12 cellular contexts compared by ENCODE assay signal in the genomic region with DNA sequence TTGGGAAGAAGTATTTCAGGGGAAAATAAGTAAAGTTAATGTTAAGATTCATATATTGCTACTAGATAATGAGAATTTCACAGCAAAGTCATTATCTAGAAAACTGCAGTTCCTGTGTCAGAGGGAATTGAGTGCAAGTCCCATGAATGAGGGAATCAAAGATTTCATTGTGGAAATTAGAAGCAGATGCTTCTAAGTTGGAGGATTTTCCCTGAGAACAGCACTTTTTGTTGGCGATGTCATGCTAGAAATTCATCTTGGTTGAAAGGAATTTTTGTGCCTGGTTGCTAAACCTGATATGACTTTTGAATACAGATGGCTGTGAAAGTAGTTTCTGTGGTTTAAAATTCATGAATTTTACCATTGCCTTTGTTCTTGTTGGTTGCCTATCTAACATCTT. TPM values are rescaled to one million over a fixed set of nuclear protein-coding genes. Genes with fewer than 3 reads are reported as not detected.
DNase-seq lines count a peak whose midpoint lies in the region; ATAC-seq and TF ChIP-seq lines count a peak whose summit lies in the region.
"Had no signal": no experiment of that assay in that cellular context is flagged by ENCODE, and none has a peak within 500 bp of the region (broad histone marks: within the 10 kb centered on the region; RNA-seq: fewer than 3 reads in every experiment).

No MANE protein-coding gene starts in this region.

- intact Hi-C loops in mucosa of descending colon (cut with DNase I, micrococcal nuclease), result no loop called here

- H3K9me3 ChIP-seq in mucosa of descending colon, result no peaks in the 10 kb centered on the region

- in situ Hi-C loops in SK-MEL-5 (cut with HindIII; ENCODE audit: low pct_unique_long_range_greater_than_20kb, low sequenced_read_pairs), result no loop called here

- H3K9me3 Mint-ChIP-seq in nephron, result no peaks in the 10 kb centered on the region

- peaks cover 28% of the 10 kb centered on the region for H3K4me1 Mint-ChIP-seq in nephron

- no peak for ATAC-seq in mucosa of descending colon

- DNase-seq in AG20443 (ENCODE audit: low spot score) (peak; percentile 48), SK-MEL-5 (ENCODE audit: low read depth, low spot score) (peak; percentile 85), fibroblast of mammary gland (ENCODE audit: low read depth) (peak; percentile 84), RPMI8226 (no peak), A172 (ENCODE audit: low spot score) (no peak), mucosa of descending colon (no peak)
- no peak for DNase-seq in stimulated activated CD4-positive, alpha-beta T cell treated with anti-CD3 and anti-CD28 coated beads, Interleukin-2, amount 100 ng/mL, for 24 hours
- DNase-seq: activated effector memory CD4-positive, alpha-beta T cell treated with Interleukin-2 at 50 U/mL for 16 hours; dermis blood vessel endothelial cell; NCI-H1105 had no signal

- no peaks in the 10 kb centered on the region for H3K36me3 Mint-ChIP-seq in nephron (ENCODE audit: low read depth)

- H3K27ac Mint-ChIP-seq in nephron, result peak overlapping the region; percentile 77 to 82 (median 79)
- H3K27ac Mint-ChIP-seq: activated CD4-positive, alpha-beta T cell treated with anti-CD3 and anti-CD28 coated beads for 36 hours had no signal

- H3K4me3 ChIP-seq in fibroblast of mammary gland (ENCODE audit: control insufficient read depth, low read depth, low read length), result no peak overlapping the region
- H3K4me3 ChIP-seq in mucosa of descending colon, result no peak overlapping the region

- no peak overlapping the region for H3K4me3 Mint-ChIP-seq in nephron
- H3K4me3 Mint-ChIP-seq: activated CD4-positive, alpha-beta T cell treated with anti-CD3 and anti-CD28 coated beads for 36 hours had no signal

- no peaks in the 10 kb centered on the region for H3K27me3 Mint-ChIP-seq in nephron (ENCODE audit: low read depth)

- no peaks in the 10 kb centered on the region for H3K36me3 ChIP-seq in mucosa of descending colon (ENCODE audit: low read depth)

- no peak for TF ChIP-seq CTCF in fibroblast of mammary gland (conservative IDR thresholded peaks at IDR 0.05; ENCODE audit: control insufficient read depth, insufficient read depth, low read depth, low read length)
- TF ChIP-seq CTCF in nephron (IDR thresholded peaks at IDR 0.05; ENCODE audit: unreplicated experiment in 3 of 3), result no peak
- TF ChIP-seq CTCF in mucosa of descending colon (IDR thresholded peaks at IDR 0.05), result no peak

- no peaks in the 10 kb centered on the region for H3K4me1 ChIP-seq in mucosa of descending colon (ENCODE audit: low read depth)

RNA-seq across cellular contexts. Expression of a gene that starts 25.6 kb away (rescaled TPM):
- total RNA-seq in SK-MEL-5 (2014; rRNA removed; shearing (Covaris generic)), result 45.5 and 46.0 TPM in 2 replicates
- polyA plus RNA-seq in SK-MEL-5 (2015; cell fraction: cytosol; rRNA removed), result 48.8 and 82.1 TPM in 2 replicates
- 62.1 and 88.2 TPM in 2 replicates for polyA plus RNA-seq in SK-MEL-5 (2015; cell fraction: nucleus; rRNA removed)
- total RNA-seq in A172 (2014; rRNA removed; shearing (Covaris generic)), result 47.9 and 53.1 TPM in 2 replicates
- 10 to 100 TPM in 1 of 3 donors, 1 to 10 TPM in 2; 4.2 to 39.1 (median 8.5) TPM for total RNA-seq in mucosa of descending colon

Comparison
In these comparisons a context has a peak if more than half of its experiments do, and no peak if none do; other contexts are left out.
1. DNase-seq: peak in AG20443 (single experiment), SK-MEL-5 (single experiment) and fibroblast of mammary gland (single experiment); none in RPMI8226 (single experiment), A172 (single experiment), mucosa of descending colon (0 of 3) and stimulated activated CD4-positive, alpha-beta T cell treated with anti-CD3 and anti-CD28 coated beads, Interleukin-2, amount 100 ng/mL, for 24 hours (0 of 2).